ENCODE assay signal across 1 cellular context in the genomic region with DNA sequence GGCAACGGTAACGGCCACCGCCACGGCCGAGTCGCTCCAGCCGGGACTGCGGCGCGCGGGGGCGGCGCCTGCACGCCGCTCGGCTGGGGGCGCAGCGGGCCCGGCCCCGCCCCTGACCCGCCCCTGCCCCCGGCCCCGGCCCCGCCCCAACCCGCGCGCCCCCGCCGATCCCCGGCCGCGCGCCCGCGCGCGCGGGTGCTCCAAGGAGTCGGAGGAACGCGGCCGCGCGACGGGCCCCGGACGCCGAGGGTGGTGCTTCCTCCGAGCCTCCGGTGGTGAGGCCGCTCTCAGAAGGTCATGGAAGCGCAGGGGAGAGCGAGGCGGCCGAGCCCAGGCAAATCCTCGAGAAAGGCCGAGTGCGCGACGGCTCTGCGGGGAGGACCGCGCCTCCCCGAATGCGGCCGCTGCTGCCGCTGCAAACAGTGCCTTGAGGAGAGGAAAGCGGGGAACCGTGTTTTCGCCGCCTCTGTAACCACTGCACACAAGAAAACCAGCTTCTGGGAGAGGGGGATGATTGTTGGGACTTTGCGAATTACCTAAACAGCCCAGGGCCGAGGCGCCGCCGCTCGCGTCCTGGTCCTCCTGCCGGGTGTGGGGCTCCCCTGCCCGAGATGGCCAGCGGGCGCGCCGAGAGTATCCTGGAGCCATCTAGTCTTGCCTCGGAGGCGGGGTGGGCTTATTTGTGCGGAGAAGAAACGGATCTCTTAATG.
TF ChIP-seq lines count a peak whose summit lies in the region.

A gene with protein sequence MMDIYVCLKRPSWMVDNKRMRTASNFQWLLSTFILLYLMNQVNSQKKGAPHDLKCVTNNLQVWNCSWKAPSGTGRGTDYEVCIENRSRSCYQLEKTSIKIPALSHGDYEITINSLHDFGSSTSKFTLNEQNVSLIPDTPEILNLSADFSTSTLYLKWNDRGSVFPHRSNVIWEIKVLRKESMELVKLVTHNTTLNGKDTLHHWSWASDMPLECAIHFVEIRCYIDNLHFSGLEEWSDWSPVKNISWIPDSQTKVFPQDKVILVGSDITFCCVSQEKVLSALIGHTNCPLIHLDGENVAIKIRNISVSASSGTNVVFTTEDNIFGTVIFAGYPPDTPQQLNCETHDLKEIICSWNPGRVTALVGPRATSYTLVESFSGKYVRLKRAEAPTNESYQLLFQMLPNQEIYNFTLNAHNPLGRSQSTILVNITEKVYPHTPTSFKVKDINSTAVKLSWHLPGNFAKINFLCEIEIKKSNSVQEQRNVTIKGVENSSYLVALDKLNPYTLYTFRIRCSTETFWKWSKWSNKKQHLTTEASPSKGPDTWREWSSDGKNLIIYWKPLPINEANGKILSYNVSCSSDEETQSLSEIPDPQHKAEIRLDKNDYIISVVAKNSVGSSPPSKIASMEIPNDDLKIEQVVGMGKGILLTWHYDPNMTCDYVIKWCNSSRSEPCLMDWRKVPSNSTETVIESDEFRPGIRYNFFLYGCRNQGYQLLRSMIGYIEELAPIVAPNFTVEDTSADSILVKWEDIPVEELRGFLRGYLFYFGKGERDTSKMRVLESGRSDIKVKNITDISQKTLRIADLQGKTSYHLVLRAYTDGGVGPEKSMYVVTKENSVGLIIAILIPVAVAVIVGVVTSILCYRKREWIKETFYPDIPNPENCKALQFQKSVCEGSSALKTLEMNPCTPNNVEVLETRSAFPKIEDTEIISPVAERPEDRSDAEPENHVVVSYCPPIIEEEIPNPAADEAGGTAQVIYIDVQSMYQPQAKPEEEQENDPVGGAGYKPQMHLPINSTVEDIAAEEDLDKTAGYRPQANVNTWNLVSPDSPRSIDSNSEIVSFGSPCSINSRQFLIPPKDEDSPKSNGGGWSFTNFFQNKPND (minus strand): TSS at position 48 of the 710 bp plus-strand sequence. CDS start 25,999 bp downstream, outside the sequence.

TF ChIP-seq in A549, 52 proteins besides CTCF, POLR2A, EP300 and RAD21 (continued from another document):
- TF ChIP-seq, protein P1, sequence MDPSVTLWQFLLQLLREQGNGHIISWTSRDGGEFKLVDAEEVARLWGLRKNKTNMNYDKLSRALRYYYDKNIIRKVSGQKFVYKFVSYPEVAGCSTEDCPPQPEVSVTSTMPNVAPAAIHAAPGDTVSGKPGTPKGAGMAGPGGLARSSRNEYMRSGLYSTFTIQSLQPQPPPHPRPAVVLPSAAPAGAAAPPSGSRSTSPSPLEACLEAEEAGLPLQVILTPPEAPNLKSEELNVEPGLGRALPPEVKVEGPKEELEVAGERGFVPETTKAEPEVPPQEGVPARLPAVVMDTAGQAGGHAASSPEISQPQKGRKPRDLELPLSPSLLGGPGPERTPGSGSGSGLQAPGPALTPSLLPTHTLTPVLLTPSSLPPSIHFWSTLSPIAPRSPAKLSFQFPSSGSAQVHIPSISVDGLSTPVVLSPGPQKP (IDR thresholded peaks at IDR 0.05; ENCODE audit: low read depth, low read length) = no peak
- no peak for TF ChIP-seq NFE2L2 (conservative IDR thresholded peaks at IDR 0.05; ENCODE audit: low read length)
- TF ChIP-seq JUN (IDR thresholded peaks at IDR 0.05) = peak in 1 of 2 experiments; percentile 69; a peak in 1 of 5 replicates
- peak; percentile 58; the same call in 1 of the 2 replicates for TF ChIP-seq HOXB5 (CRISPR knock-in tag; IDR thresholded peaks at IDR 0.05)
